ENCODE assay signal across 8 cellular contexts in the genomic region with DNA sequence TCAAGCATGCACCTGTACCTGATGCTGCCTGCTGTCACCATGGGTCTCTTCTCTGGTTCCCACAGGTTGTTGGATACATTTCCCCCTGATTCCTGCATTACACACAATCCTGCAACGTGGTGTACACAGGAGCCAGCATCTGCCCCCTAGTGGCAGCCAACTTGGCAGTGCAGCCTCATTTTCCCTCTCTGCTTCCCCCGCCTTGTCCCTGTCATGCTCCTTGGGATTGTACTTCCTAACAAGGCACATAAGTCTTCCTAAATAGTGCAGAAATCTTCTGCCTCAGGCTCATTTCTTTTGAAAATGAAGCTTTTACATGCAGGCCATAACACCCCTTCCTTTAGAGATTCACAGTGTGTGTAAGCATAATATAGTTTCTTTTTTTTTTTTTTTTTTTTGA.
A peak's percentile ranks its signal among the peaks of the same experiment; 100 is the strongest.
DNase-seq lines count a peak whose midpoint lies in the region; ATAC-seq and TF ChIP-seq lines count a peak whose summit lies in the region.

No MANE protein-coding gene starts in this region.

- TF ChIP-seq CTCF in GM12873 (IDR thresholded peaks at IDR 0.05; ENCODE audit: insufficient read depth, low read depth, low read length, missing control alignments) (peak; percentile 94), fibroblast of villous mesenchyme (IDR thresholded peaks at IDR 0.05; ENCODE audit: insufficient read depth, low read depth, low read length) (peak; percentile 28), upper lobe of left lung (IDR thresholded peaks at IDR 0.05) (peak in 5 of 6 experiments; percentile 23 to 47 (median 30)), stomach (IDR thresholded peaks at IDR 0.05) (peak in 1 of 7 experiments; percentile 5)

- H3K9me3 ChIP-seq in upper lobe of left lung (no peaks in the 10 kb centered on the region), stomach (peaks cover 0 to 8% (median 2%) of the 10 kb centered on the region in 4 donors)

- H3K4me1 ChIP-seq in upper lobe of left lung (no peaks in the 10 kb centered on the region), stomach (no peaks in the 10 kb centered on the region)

- DNase-seq in AG08396 (ENCODE audit: low spot score), result peak; percentile 15
- peak; percentile 76 for DNase-seq in NCI-H82 (lab: John Stamatoyannopoulos, UW)
- DNase-seq in fibroblast of villous mesenchyme (ENCODE audit: low read depth), result no peak
- peak in 1 of 2 donors; percentile 35 for DNase-seq in upper lobe of left lung
- no peak for DNase-seq in stomach
- DNase-seq in stimulated activated CD4-positive, alpha-beta T cell treated with anti-CD3 and anti-CD28 coated beads, Interleukin-12 subunit alpha, Interleukin-12 subunit beta, amount 100 ng/mL, for 4 hours, result no peak

- H3K36me3 ChIP-seq in upper lobe of left lung (no peaks in the 10 kb centered on the region), stomach (no peaks in the 10 kb centered on the region)

- H3K27ac ChIP-seq in upper lobe of left lung, result no peak overlapping the region
- H3K27ac ChIP-seq in stomach, result no peak overlapping the region

- TF ChIP-seq EP300 in upper lobe of left lung (IDR thresholded peaks at IDR 0.05) (no peak), stomach (IDR thresholded peaks at IDR 0.05) (no peak)

- WGBS in upper lobe of left lung, 2 donors, result 35 to 39% methylated on average over 2 of the region's 2 CpGs
- 29 to 43% (median 35%) methylated on average over 2 of the region's 2 CpGs for WGBS in stomach, 5 donors

- peak; percentile 88 for ATAC-seq in HG02759 (IDR thresholded peaks at IDR 0.05; ENCODE audit: unreplicated experiment)
- no peak for ATAC-seq in upper lobe of left lung (ENCODE audit: low FRiP score in 2 of 2)

- H3K27me3 ChIP-seq in upper lobe of left lung (no peaks in the 10 kb centered on the region), stomach (no peaks in the 10 kb centered on the region)

- TF ChIP-seq POLR2A in upper lobe of left lung (IDR thresholded peaks at IDR 0.05), result no peak
- TF ChIP-seq POLR2A in stomach (IDR thresholded peaks at IDR 0.05), result no peak

- H3K4me3 ChIP-seq in fibroblast of villous mesenchyme (ENCODE audit: low read depth, low read length), result no peak overlapping the region
- H3K4me3 ChIP-seq in upper lobe of left lung, result no peak overlapping the region
- no peak overlapping the region for H3K4me3 ChIP-seq in stomach

- intact Hi-C loops in stomach (cut with DNase I; ENCODE audit: low total_unique reads), result no loop called here

Comparison
In these comparisons a context has a peak if more than half of its experiments do, and no peak if none do; other contexts are left out.
1. DNase-seq: peak in AG08396 (single experiment) and NCI-H82 (single experiment); none in fibroblast of villous mesenchyme (single experiment), stomach (single experiment) and stimulated activated CD4-positive, alpha-beta T cell treated with anti-CD3 and anti-CD28 coated beads, Interleukin-12 subunit alpha, Interleukin-12 subunit beta, amount 100 ng/mL, for 4 hours (single experiment).